In genomic region chr11:110376711-110377324, GRCh38 we compare ENCODE assay signal across 9 cellular contexts. TPM values are rescaled to one million over a fixed set of nuclear protein-coding genes. Genes with fewer than 3 reads are reported as not detected.
DNase-seq lines count a peak whose midpoint lies in the region; ATAC-seq, FAIRE-seq and TF ChIP-seq lines count a peak whose summit lies in the region.
"Had no signal": no experiment of that assay in that cellular context is flagged by ENCODE, and none has a peak within 500 bp of the region (broad histone marks: within the 10 kb centered on the region; RNA-seq: fewer than 3 reads in every experiment).

No MANE protein-coding gene starts in this region.

- H3K36me3 ChIP-seq in Caco-2 (ENCODE audit: control insufficient read depth, insufficient read depth, low read length) (no peaks in the 10 kb centered on the region), MM.1S (replicated peaks; ENCODE audit: insufficient read depth, low read length) (no peaks in the 10 kb centered on the region), kidney (ENCODE audit: control insufficient read depth in 1 of 2, insufficient read depth in 2 of 2, low read length in 2 of 2) (no peaks in the 10 kb centered on the region)

- H4K20me1 ChIP-seq in MM.1S (ENCODE audit: insufficient read depth, low read length) = no peaks in the 10 kb centered on the region

- H3K9me2 ChIP-seq in MM.1S (replicated peaks; ENCODE audit: insufficient read depth, low read length) = no peaks in the 10 kb centered on the region

- peak overlapping the region; percentile 34 for H3K27ac Mint-ChIP-seq in Caco-2 (ENCODE audit: unreplicated experiment)
- H3K27ac Mint-ChIP-seq in stimulated activated naive B cell treated with anti-CD40 and anti-IgM and Interleukin-4, amounts not matched to agents 10 μg/mL and 1 μg/mL and 100 μg/mL, for 72 hours = no peak overlapping the region

- peaks cover 5% of the 10 kb centered on the region for H3K36me3 Mint-ChIP-seq in Caco-2 (ENCODE audit: insufficient read depth, unreplicated experiment)
- no peaks in the 10 kb centered on the region for H3K36me3 Mint-ChIP-seq in stimulated activated naive B cell treated with anti-CD40 and anti-IgM and Interleukin-4, amounts not matched to agents 10 μg/mL and 1 μg/mL and 100 μg/mL, for 72 hours

- H3F3A ChIP-seq in MM.1S (ENCODE audit: insufficient read depth, low read length) = peaks cover 10% of the 10 kb centered on the region; the same call in 1 of the 2 replicates

- peaks cover 45% of the 10 kb centered on the region for H3K4me1 ChIP-seq in Caco-2
- H3K4me1 ChIP-seq in MM.1S (ENCODE audit: low read length) = peaks cover 5% of the 10 kb centered on the region; the same call in 1 of the 2 replicates
- H3K4me1 ChIP-seq in kidney (ENCODE audit: control insufficient read depth in 1 of 2, insufficient read depth in 1 of 2, low read depth in 1 of 2, low read length in 2 of 2) = peaks cover 7 to 8% of the 10 kb centered on the region in 2 donors

- POLR2A ChIA-PET in Caco-2 (lab: Charles Lee) = interaction anchor here (1.1 kb wide), 1 partner anchor 80 kb away, joined by 8 read pairs; the partner anchor contains the start of gene RDX
- POLR2A ChIA-PET in RWPE1 (lab: Yijun Ruan, JAX; ENCODE audit: low non-redundant PET) = no interaction called here

- H3K4me3 Mint-ChIP-seq in Caco-2 (ENCODE audit: unreplicated experiment) = peak overlapping the region; percentile 61
- H3K4me3 Mint-ChIP-seq in stimulated activated naive B cell treated with anti-CD40 and anti-IgM and Interleukin-4, amounts not matched to agents 10 μg/mL and 1 μg/mL and 100 μg/mL, for 72 hours = peak overlapping the region; percentile 49 to 54
- H3K4me3 Mint-ChIP-seq: activated T-cell treated with anti-CD3 and anti-CD28 coated beads, Interleukin-2, amount 50 U/mL, for 4 hours had no signal

- FAIRE-seq in kidney (lab: Jason Lieb, UNC) = peak; percentile 97

- BruUV-seq in Caco-2 (replicated peaks; lab: Mats Ljungman, UMichigan) = no TSS peak

- H3K27me3 Mint-ChIP-seq in Caco-2 (ENCODE audit: insufficient read depth, unreplicated experiment) = no peaks in the 10 kb centered on the region
- peaks cover 3 to 10% of the 10 kb centered on the region in 2 donors for H3K27me3 Mint-ChIP-seq in stimulated activated naive B cell treated with anti-CD40 and anti-IgM and Interleukin-4, amounts not matched to agents 10 μg/mL and 1 μg/mL and 100 μg/mL, for 72 hours

- intact Hi-C loops in Caco-2 (cut with micrococcal nuclease; ENCODE audit: unreplicated experiment) = loop anchor here (1.0 to 2.0 kb wide), 11 partner anchors 14 to 524 kb away; partner anchors contain the start of gene ZC3H12C
- intact Hi-C loops in kidney (cut with DNase I) = loop anchor here (10.0 kb wide), 1 partner anchor 182 kb away; no protein-coding TSS in a partner anchor

- peak overlapping the region; percentile 31 for H2AFZ ChIP-seq in MM.1S (ENCODE audit: low read length)

- H3K9me3 Mint-ChIP-seq in Caco-2 (ENCODE audit: unreplicated experiment) = peaks cover 2% of the 10 kb centered on the region
- H3K9me3 Mint-ChIP-seq in stimulated activated naive B cell treated with anti-CD40 and anti-IgM and Interleukin-4, amounts not matched to agents 10 μg/mL and 1 μg/mL and 100 μg/mL, for 72 hours = no peaks in the 10 kb centered on the region
- H3K9me3 Mint-ChIP-seq: activated T-cell treated with anti-CD3 and anti-CD28 coated beads, Interleukin-2, amount 50 U/mL, for 4 hours had no signal

- no peaks in the 10 kb centered on the region for H3K79me2 ChIP-seq in MM.1S (ENCODE audit: low read length)

- H3K9ac ChIP-seq in MM.1S (ENCODE audit: low read length) = no peak overlapping the region
- H3K9ac ChIP-seq in kidney (ENCODE audit: low read length in 2 of 2) = peak overlapping the region; percentile 10 to 37

- ATAC-seq in GM19468 (IDR thresholded peaks at IDR 0.05; ENCODE audit: extremely low read depth, unreplicated experiment) = peak; percentile 28
- peak; percentile 77 to 82 for ATAC-seq in stimulated activated naive B cell treated with anti-CD40 and anti-IgM and Interleukin-4, amounts not matched to agents 10 μg/mL and 1 μg/mL and 100 μg/mL, for 72 hours (replicated peaks)
- ATAC-seq in GM19452 (IDR thresholded peaks at IDR 0.05; ENCODE audit: unreplicated experiment) = no peak

- H3K9me3 ChIP-seq in Caco-2 (no peaks in the 10 kb centered on the region), MM.1S (replicated peaks; ENCODE audit: insufficient read depth, low read length) (no peaks in the 10 kb centered on the region), kidney (ENCODE audit: control insufficient read depth in 1 of 2, low read length in 2 of 2) (no peaks in the 10 kb centered on the region)

- peaks cover 30% of the 10 kb centered on the region for H3K4me1 Mint-ChIP-seq in Caco-2 (ENCODE audit: low read depth, unreplicated experiment)
- H3K4me1 Mint-ChIP-seq in stimulated activated naive B cell treated with anti-CD40 and anti-IgM and Interleukin-4, amounts not matched to agents 10 μg/mL and 1 μg/mL and 100 μg/mL, for 72 hours = peaks cover 7% of the 10 kb centered on the region in 2 donors

- CTCF ChIA-PET in Caco-2 (lab: Charles Lee) (interaction anchor here (0.6 to 1.2 kb wide), 21 partner anchors 10 to 582 kb away, joined by 3 to 39 read pairs (median 3); partner anchors contain the start of gene FDX1), RWPE1 (lab: Yijun Ruan, JAX) (interaction anchor here (0.6 to 1.1 kb wide), 5 partner anchors 9 to 845 kb away, joined by 3 to 6 read pairs (median 3); no protein-coding TSS in a partner anchor)

- H3K27me3 ChIP-seq in Caco-2 (replicated peaks; ENCODE audit: control insufficient read depth, insufficient read depth, low read length) (no peaks in the 10 kb centered on the region), MM.1S (replicated peaks; ENCODE audit: insufficient read depth, low read length) (no peaks in the 10 kb centered on the region)

- H3K27ac ChIP-seq in MM.1S (ENCODE audit: low read length) = no peak overlapping the region; the same call in 1 of the 2 replicates
- no peak overlapping the region for H3K27ac ChIP-seq in RWPE1
- H3K27ac ChIP-seq in kidney (ENCODE audit: low read depth in 2 of 2, low read length in 2 of 2) = peak overlapping the region in 1 of 2 donors; percentile 63

- H3K4me3 ChIP-seq in Caco-2 (ENCODE audit: low read depth, low read length) (0 out of 2 replicates have a peak overlapping the region, but pooled peaks have one; percentile 4), MM.1S (ENCODE audit: low read length) (peak overlapping the region; percentile 19; the same call in 1 of the 2 replicates), kidney (ENCODE audit: low read length in 2 of 2) (peak overlapping the region; percentile 35 to 45)

- peak; percentile 93 for TF ChIP-seq CTCF in Caco-2 (IDR thresholded peaks at IDR 0.05; ENCODE audit: insufficient read depth in 1 of 2, low read depth in 1 of 2, low read length in 1 of 2, severe bottlenecking in 1 of 2, unreplicated experiment in 1 of 2)
- peak; percentile 88 for TF ChIP-seq CTCF in MM.1S (IDR thresholded peaks at IDR 0.05; ENCODE audit: low read length)
- peak; percentile 89 for TF ChIP-seq CTCF in RWPE1 (conservative IDR thresholded peaks at IDR 0.05; ENCODE audit: low read depth)
- TF ChIP-seq CTCF in kidney (IDR thresholded peaks at IDR 0.05; ENCODE audit: borderline replicate concordance, extremely low read depth, insufficient read depth) = peak; percentile 71

- 0 out of 2 replicates have a peak overlapping the region, but pooled peaks have one; percentile 5 for H3K4me2 ChIP-seq in MM.1S (ENCODE audit: low read depth, low read length)

- DNase-seq in Caco-2 = peak; percentile 88 to 95
- DNase-seq in MM.1S = peak; percentile 72
- peak; percentile 77 for DNase-seq in RWPE1 (ENCODE audit: low spot score)
- peak; percentile 58 for DNase-seq in cerebellum (ENCODE audit: low spot score)
- peak; percentile 83 for DNase-seq in kidney
- peak; percentile 23 for DNase-seq in stimulated activated naive B cell treated with anti-CD40 and anti-IgM and Interleukin-4, amounts not matched to agents 10 μg/mL and 1 μg/mL and 100 μg/mL, for 72 hours
- DNase-seq: activated T-cell treated with anti-CD3 and anti-CD28 coated beads, Interleukin-2, amount 50 U/mL, for 4 hours had no signal

RNA-seq across cellular contexts. Expression of gene FDX1, which starts 52.9 kb away (rescaled TPM):
- total RNA-seq in Caco-2 (2022) (29.5 and 29.9 TPM in 2 replicates), cerebellum (8.4 TPM), kidney (13.1 TPM)
- 34.4 TPM for polyA plus RNA-seq in kidney (ENCODE audit: insufficient read depth, low read depth, low replicate concordance)

Comparison
In these comparisons a context has a peak if more than half of its experiments do, and no peak if none do; other contexts are left out.
1. DNase-seq: peak in every context shown above with its lines; median percentile 92 in Caco-2; 83 in kidney; 77 in RWPE1; 72 in MM.1S; 58 in cerebellum; 23 in stimulated activated naive B cell treated with anti-CD40 and anti-IgM and Interleukin-4, amounts not matched to agents 10 μg/mL and 1 μg/mL and 100 μg/mL, for 72 hours.